In the genomic region with DNA sequence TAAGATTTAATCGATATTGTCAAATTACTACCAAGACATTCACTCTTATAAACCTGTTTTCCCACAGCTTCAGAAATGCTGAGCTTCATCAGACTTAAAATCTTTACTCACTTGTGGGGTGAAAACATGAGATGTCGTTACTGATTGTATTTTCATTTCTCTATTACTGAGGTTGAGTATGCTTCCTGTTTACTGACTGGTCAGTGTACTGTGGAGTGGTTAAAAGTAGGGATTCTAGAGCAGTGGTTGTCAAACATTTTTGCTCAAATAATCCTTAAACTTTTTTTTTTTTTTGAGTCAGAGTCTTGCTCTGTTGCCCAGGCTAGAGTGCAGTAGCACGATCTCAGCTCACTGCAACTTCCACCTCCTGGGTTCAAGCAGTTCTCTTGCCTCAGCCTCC, we compare ENCODE assay signal across 17 cellular contexts. TPM values are rescaled to one million over a fixed set of nuclear protein-coding genes. Genes with fewer than 3 reads are reported as not detected.
A peak's percentile ranks its signal among the peaks of the same experiment; 100 is the strongest.
DNase-seq lines count a peak whose midpoint lies in the region; ATAC-seq, FAIRE-seq and TF ChIP-seq lines count a peak whose summit lies in the region.
"Had no signal": no experiment of that assay in that cellular context is flagged by ENCODE, and none has a peak within 500 bp of the region (broad histone marks: within the 10 kb centered on the region; RNA-seq: fewer than 3 reads in every experiment).

No MANE protein-coding gene starts in this region.

- H4K20me1 ChIP-seq in MM.1S (ENCODE audit: insufficient read depth, low read length) = no peaks in the 10 kb centered on the region

- peak overlapping the region; percentile 63 for H2AFZ ChIP-seq in MM.1S (ENCODE audit: low read length)

- peak overlapping the region; percentile 19; the same call in 1 of the 2 replicates for H3K27ac ChIP-seq in MM.1S (ENCODE audit: low read length)
- H3K27ac ChIP-seq: adrenal gland, psoas muscle had no signal

- no peaks in the 10 kb centered on the region for H3K9me3 ChIP-seq in MM.1S (replicated peaks; ENCODE audit: insufficient read depth, low read length)
- H3K9me3 ChIP-seq: adrenal gland, psoas muscle had no signal

- H3K9ac ChIP-seq in MM.1S (ENCODE audit: low read length) = no peak overlapping the region

- no peaks in the 10 kb centered on the region for H3K36me3 Mint-ChIP-seq in activated CD4-positive, alpha-beta T cell treated with anti-CD3 and anti-CD28 coated beads for 36 hours (ENCODE audit: low read depth)

- no peak overlapping the region for H3K27ac Mint-ChIP-seq in activated CD4-positive, alpha-beta T cell treated with anti-CD3 and anti-CD28 coated beads for 36 hours
- H3K27ac Mint-ChIP-seq: dendritic cell treated with granulocyte-macrophage colony-stimulating factor and Interleukin-4, amounts not matched to agents 40 ng/mL and 50 ng/mL, for 4 days had no signal

- ATAC-seq in GM19395 (IDR thresholded peaks at IDR 0.05; ENCODE audit: unreplicated experiment) (peak; percentile 90), HG02870 (IDR thresholded peaks at IDR 0.05; ENCODE audit: unreplicated experiment) (peak; percentile 79), HG02571 (IDR thresholded peaks at IDR 0.05; ENCODE audit: unreplicated experiment) (no peak)
- ATAC-seq in activated CD4-positive, alpha-beta T cell treated with anti-CD3 and anti-CD28 coated beads for 36 hours = no peak
- ATAC-seq: psoas muscle had no signal

- no peaks in the 10 kb centered on the region for H3K4me1 Mint-ChIP-seq in activated CD4-positive, alpha-beta T cell treated with anti-CD3 and anti-CD28 coated beads for 36 hours

- H3K4me3 ChIP-seq in MM.1S (ENCODE audit: low read length) = no peak overlapping the region
- H3K4me3 ChIP-seq: adrenal gland, psoas muscle had no signal

- no peak for DNase-seq in GM12891 (ENCODE audit: insufficient read length, low spot score)
- DNase-seq in MM.1S = peak; percentile 58
- no peak for DNase-seq in activated CD4-positive, alpha-beta T cell treated with anti-CD3 and anti-CD28 coated beads for 36 hours
- DNase-seq in HCEC 1CT = no peak
- DNase-seq in NCI-H82 (lab: John Stamatoyannopoulos, UW) = no peak
- DNase-seq: adrenal gland, GDM1, NCI-H1105, NCI-H524, psoas muscle, SHP77 treated with DMSO at 0.1 percent for 48 hours had no signal

- no peaks in the 10 kb centered on the region for H3K9me2 ChIP-seq in MM.1S (replicated peaks; ENCODE audit: insufficient read depth, low read length)

- H3K36me3 ChIP-seq in MM.1S (replicated peaks; ENCODE audit: insufficient read depth, low read length) = no peaks in the 10 kb centered on the region
- H3K36me3 ChIP-seq: adrenal gland had no signal

- no peak for TF ChIP-seq POLR2A in GM12891 (IDR thresholded peaks at IDR 0.05; ENCODE audit: low read depth, low read length)

- CTCF ChIA-PET in activated CD4-positive, alpha-beta T cell treated with anti-CD3 and anti-CD28 coated beads for 36 hours (lab: Charles Lee) = interaction anchor here (0.7 kb wide), 1 partner anchor 9 kb away, joined by 3 read pairs; no protein-coding TSS in a partner anchor

- H3K4me1 ChIP-seq in MM.1S (ENCODE audit: low read length) = peaks cover 7% of the 10 kb centered on the region
- H3K4me1 ChIP-seq: adrenal gland, psoas muscle had no signal

- H3F3A ChIP-seq in MM.1S (ENCODE audit: insufficient read depth, low read length) = no peaks in the 10 kb centered on the region

- H3K9me3 Mint-ChIP-seq in activated CD4-positive, alpha-beta T cell treated with anti-CD3 and anti-CD28 coated beads for 36 hours (ENCODE audit: low read depth) = no peaks in the 10 kb centered on the region
- H3K9me3 Mint-ChIP-seq: dendritic cell treated with granulocyte-macrophage colony-stimulating factor and Interleukin-4, amounts not matched to agents 40 ng/mL and 50 ng/mL, for 4 days had no signal

- H3K4me2 ChIP-seq in MM.1S (ENCODE audit: low read depth, low read length) = peak overlapping the region; percentile 50

- POLR2A ChIA-PET in activated CD4-positive, alpha-beta T cell treated with anti-CD3 and anti-CD28 coated beads for 36 hours (lab: Charles Lee) = no interaction called here

- H3K27me3 ChIP-seq in MM.1S (replicated peaks; ENCODE audit: insufficient read depth, low read length) = no peaks in the 10 kb centered on the region
- H3K27me3 ChIP-seq: adrenal gland had no signal

- no peaks in the 10 kb centered on the region for H3K27me3 Mint-ChIP-seq in activated CD4-positive, alpha-beta T cell treated with anti-CD3 and anti-CD28 coated beads for 36 hours
- H3K27me3 Mint-ChIP-seq: dendritic cell treated with granulocyte-macrophage colony-stimulating factor and Interleukin-4, amounts not matched to agents 40 ng/mL and 50 ng/mL, for 4 days had no signal

- no peaks in the 10 kb centered on the region for H3K79me2 ChIP-seq in MM.1S (ENCODE audit: low read length)

- TF ChIP-seq CTCF in MM.1S (IDR thresholded peaks at IDR 0.05; ENCODE audit: low read length) = no peak

- FAIRE-seq in GM12891 (lab: Jason Lieb, UNC) = peak; percentile 89
- FAIRE-seq: TTC549 had no signal

- no peak overlapping the region for H3K4me3 Mint-ChIP-seq in activated CD4-positive, alpha-beta T cell treated with anti-CD3 and anti-CD28 coated beads for 36 hours
- H3K4me3 Mint-ChIP-seq: dendritic cell treated with granulocyte-macrophage colony-stimulating factor and Interleukin-4, amounts not matched to agents 40 ng/mL and 50 ng/mL, for 4 days had no signal

- intact Hi-C loops in activated CD4-positive, alpha-beta T cell treated with anti-CD3 and anti-CD28 coated beads for 36 hours (cut with DNase I, micrococcal nuclease) = no loop called here

TF ChIP-seq in GM12891, 5 proteins besides CTCF, POLR2A, EP300 and RAD21:
- TF ChIP-seq SPI1 (IDR thresholded peaks at IDR 0.05; ENCODE audit: low read depth, low read length) = peak; percentile 46; the same call in 1 of the 2 replicates
- no peak for TF ChIP-seq PAX5 (IDR thresholded peaks at IDR 0.05; ENCODE audit: insufficient read depth, low read length, severe bottlenecking)
TF ChIP-seq in GM12891: peak in this region for 1.

RNA-seq across cellular contexts. Expression of gene NSUN7, which starts 50.3 kb away (rescaled TPM):
- 0.24 TPM for polyA plus RNA-seq in GM12891 (2012; ENCODE audit: low read depth, missing spikeins)
- under 1 TPM; 0.16 to 0.23 TPM for total RNA-seq in activated CD4-positive, alpha-beta T cell treated with anti-CD3 and anti-CD28 coated beads for 36 hours
- total RNA-seq: H4 had no signal

Comparison
In these comparisons a context has a peak if more than half of its experiments do, and no peak if none do; other contexts are left out.
1. ATAC-seq: peak in GM19395 (single experiment) and HG02870 (single experiment); none in HG02571 (single experiment) and activated CD4-positive, alpha-beta T cell treated with anti-CD3 and anti-CD28 coated beads for 36 hours (single experiment).